In the genomic region with DNA sequence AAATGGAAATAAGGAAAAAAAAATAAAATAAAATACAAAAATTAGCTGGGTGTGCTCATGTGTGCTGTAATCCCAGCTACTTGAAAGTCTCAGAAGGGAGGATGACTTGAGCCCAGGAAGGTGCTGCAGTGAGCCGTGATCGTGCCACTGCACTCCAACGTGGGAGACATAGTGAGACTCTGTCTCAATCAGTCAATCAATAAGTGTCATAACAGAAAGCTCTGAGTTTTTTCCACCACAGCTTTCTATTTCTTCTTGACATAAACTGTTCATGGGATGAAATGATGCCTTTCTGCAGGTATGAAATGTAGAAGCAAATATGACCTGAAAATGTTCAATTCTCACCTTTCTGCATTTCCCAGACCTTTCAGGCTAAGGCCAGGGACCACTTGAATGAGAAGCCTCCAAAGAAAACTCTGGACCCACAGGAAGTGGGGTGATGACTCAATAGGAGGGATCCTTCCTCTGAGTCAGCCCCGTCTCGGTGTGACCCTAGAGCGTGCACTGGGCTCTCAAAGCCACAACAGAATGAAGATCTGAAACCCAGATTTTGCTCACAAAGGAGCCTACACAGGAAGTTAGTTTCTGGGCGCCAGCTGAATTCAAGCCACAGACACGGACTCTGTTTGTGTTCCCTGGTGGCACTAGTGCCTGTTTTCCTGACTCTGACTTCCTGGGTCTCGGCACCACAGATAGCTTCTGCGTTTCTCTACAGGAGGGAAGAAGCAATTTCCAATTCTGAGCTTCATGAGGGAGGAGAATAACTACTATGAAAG, we compare ENCODE assay signal across 1 cellular context.
A peak's percentile ranks its signal among the peaks of the same experiment; 100 is the strongest.
TF ChIP-seq lines count a peak whose summit lies in the region.

No MANE protein-coding gene starts in this region.

TF ChIP-seq in GM12878, 131 proteins besides CTCF, POLR2A, EP300 and RAD21 (continued from another document):
- TF ChIP-seq RCOR1 (conservative IDR thresholded peaks at IDR 0.05; ENCODE audit: low read depth, low read length): peak; percentile 90; the same call in 1 of the 2 replicates
- TF ChIP-seq BCL11A (IDR thresholded peaks at IDR 0.05; ENCODE audit: low read depth, low read length): peak; percentile 99
- TF ChIP-seq, protein P1, sequence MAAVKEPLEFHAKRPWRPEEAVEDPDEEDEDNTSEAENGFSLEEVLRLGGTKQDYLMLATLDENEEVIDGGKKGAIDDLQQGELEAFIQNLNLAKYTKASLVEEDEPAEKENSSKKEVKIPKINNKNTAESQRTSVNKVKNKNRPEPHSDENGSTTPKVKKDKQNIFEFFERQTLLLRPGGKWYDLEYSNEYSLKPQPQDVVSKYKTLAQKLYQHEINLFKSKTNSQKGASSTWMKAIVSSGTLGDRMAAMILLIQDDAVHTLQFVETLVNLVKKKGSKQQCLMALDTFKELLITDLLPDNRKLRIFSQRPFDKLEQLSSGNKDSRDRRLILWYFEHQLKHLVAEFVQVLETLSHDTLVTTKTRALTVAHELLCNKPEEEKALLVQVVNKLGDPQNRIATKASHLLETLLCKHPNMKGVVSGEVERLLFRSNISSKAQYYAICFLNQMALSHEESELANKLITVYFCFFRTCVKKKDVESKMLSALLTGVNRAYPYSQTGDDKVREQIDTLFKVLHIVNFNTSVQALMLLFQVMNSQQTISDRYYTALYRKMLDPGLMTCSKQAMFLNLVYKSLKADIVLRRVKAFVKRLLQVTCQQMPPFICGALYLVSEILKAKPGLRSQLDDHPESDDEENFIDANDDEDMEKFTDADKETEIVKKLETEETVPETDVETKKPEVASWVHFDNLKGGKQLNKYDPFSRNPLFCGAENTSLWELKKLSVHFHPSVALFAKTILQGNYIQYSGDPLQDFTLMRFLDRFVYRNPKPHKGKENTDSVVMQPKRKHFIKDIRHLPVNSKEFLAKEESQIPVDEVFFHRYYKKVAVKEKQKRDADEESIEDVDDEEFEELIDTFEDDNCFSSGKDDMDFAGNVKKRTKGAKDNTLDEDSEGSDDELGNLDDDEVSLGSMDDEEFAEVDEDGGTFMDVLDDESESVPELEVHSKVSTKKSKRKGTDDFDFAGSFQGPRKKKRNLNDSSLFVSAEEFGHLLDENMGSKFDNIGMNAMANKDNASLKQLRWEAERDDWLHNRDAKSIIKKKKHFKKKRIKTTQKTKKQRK (IDR thresholded peaks at IDR 0.05; ENCODE audit: low read depth, low read length): no peak
- no peak for TF ChIP-seq SMAD1 (IDR thresholded peaks at IDR 0.05; ENCODE audit: low read depth, partially characterized antibody)
- TF ChIP-seq SRF (IDR thresholded peaks at IDR 0.05; ENCODE audit: low read depth in 2 of 2, low read length in 2 of 2): peak in 1 of 2 experiments; percentile 67; a peak in 1 of 4 replicates
- no peak for TF ChIP-seq POLR2AphosphoS2 (IDR thresholded peaks at IDR 0.05; ENCODE audit: low read depth, low read length)
- TF ChIP-seq ZSCAN29 (IDR thresholded peaks at IDR 0.05): no peak
- no peak for TF ChIP-seq HCFC1 (IDR thresholded peaks at IDR 0.05; ENCODE audit: low read length)
- no peak for TF ChIP-seq SUPT20H (IDR thresholded peaks at IDR 0.05; ENCODE audit: borderline replicate concordance, control insufficient read depth, low read depth, low read length)
- TF ChIP-seq PAX5 (IDR thresholded peaks at IDR 0.05; ENCODE audit: borderline replicate concordance, low read depth, low read length): peak; percentile 97
- TF ChIP-seq TBL1XR1 (IDR thresholded peaks at IDR 0.05; ENCODE audit: low read depth, low read length): peak; percentile 96
- no peak for TF ChIP-seq CBX3 (IDR thresholded peaks at IDR 0.05; ENCODE audit: borderline replicate concordance, low read depth)
- TF ChIP-seq, protein P2, sequence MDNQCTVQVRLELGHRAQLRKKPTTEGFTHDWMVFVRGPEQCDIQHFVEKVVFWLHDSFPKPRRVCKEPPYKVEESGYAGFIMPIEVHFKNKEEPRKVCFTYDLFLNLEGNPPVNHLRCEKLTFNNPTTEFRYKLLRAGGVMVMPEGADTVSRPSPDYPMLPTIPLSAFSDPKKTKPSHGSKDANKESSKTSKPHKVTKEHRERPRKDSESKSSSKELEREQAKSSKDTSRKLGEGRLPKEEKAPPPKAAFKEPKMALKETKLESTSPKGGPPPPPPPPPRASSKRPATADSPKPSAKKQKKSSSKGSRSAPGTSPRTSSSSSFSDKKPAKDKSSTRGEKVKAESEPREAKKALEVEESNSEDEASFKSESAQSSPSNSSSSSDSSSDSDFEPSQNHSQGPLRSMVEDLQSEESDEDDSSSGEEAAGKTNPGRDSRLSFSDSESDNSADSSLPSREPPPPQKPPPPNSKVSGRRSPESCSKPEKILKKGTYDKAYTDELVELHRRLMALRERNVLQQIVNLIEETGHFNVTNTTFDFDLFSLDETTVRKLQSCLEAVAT (IDR thresholded peaks at IDR 0.05): peak; percentile 78
- TF ChIP-seq, protein P3, sequence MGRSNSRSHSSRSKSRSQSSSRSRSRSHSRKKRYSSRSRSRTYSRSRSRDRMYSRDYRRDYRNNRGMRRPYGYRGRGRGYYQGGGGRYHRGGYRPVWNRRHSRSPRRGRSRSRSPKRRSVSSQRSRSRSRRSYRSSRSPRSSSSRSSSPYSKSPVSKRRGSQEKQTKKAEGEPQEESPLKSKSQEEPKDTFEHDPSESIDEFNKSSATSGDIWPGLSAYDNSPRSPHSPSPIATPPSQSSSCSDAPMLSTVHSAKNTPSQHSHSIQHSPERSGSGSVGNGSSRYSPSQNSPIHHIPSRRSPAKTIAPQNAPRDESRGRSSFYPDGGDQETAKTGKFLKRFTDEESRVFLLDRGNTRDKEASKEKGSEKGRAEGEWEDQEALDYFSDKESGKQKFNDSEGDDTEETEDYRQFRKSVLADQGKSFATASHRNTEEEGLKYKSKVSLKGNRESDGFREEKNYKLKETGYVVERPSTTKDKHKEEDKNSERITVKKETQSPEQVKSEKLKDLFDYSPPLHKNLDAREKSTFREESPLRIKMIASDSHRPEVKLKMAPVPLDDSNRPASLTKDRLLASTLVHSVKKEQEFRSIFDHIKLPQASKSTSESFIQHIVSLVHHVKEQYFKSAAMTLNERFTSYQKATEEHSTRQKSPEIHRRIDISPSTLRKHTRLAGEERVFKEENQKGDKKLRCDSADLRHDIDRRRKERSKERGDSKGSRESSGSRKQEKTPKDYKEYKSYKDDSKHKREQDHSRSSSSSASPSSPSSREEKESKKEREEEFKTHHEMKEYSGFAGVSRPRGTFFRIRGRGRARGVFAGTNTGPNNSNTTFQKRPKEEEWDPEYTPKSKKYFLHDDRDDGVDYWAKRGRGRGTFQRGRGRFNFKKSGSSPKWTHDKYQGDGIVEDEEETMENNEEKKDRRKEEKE (IDR thresholded peaks at IDR 0.05): no peak
- peak; percentile 100 for TF ChIP-seq EED (IDR thresholded peaks at IDR 0.05; ENCODE audit: low read depth)
- TF ChIP-seq ZNF24 (IDR thresholded peaks at IDR 0.05): peak; percentile 82
TF ChIP-seq in GM12878: peak in this region for 63.
